Comparison of ENCODE assay signal across 16 cellular contexts in genomic region chr14:35299708-35300107, GRCh38. TPM values are rescaled to one million over a fixed set of nuclear protein-coding genes. Genes with fewer than 3 reads are reported as not detected.
A peak's percentile ranks its signal among the peaks of the same experiment; 100 is the strongest.
DNase-seq lines count a peak whose midpoint lies in the region; ATAC-seq, FAIRE-seq and TF ChIP-seq lines count a peak whose summit lies in the region.
"Had no signal": no experiment of that assay in that cellular context is flagged by ENCODE, and none has a peak within 500 bp of the region (broad histone marks: within the 10 kb centered on the region; RNA-seq: fewer than 3 reads in every experiment).

No MANE protein-coding gene starts in this region.

- H3K9me2 ChIP-seq in Karpas-422 (replicated peaks; ENCODE audit: insufficient read depth, low read length) = no peaks in the 10 kb centered on the region

- WGBS in small intestine, 3 donors = 38 to 68% (median 55%) methylated on average over 1 of the region's 1 CpG

- H3K9me3 ChIP-seq in Karpas-422 (ENCODE audit: low read length) (no peaks in the 10 kb centered on the region), small intestine (ENCODE audit: control insufficient read depth, low read depth) (no peaks in the 10 kb centered on the region)
- H3K9me3 ChIP-seq: Caco-2 had no signal

- no peak for DNase-seq in T-helper 1 cell
- no peak for DNase-seq in Karpas-422
- DNase-seq in activated naive CD8-positive, alpha-beta T cell treated with anti-CD3 and anti-CD28 coated beads, Interleukin-2, amount 10 ng/mL, durations not matched to agents 7 days and 5 days = no peak
- no peak for DNase-seq in nephron progenitor cell
- DNase-seq in RCC 7860 (ENCODE audit: low spot score) = no peak
- DNase-seq in NCI-H1105 treated with DMSO at 0.1 percent for 48 hours (lab: John Stamatoyannopoulos, UW) = no peak
- DNase-seq in small intestine = no peak
- DNase-seq: activated CD8-positive, alpha-beta memory T cell treated with anti-CD3 and anti-CD28 coated beads for 24 hours; aorta; Caco-2; foreskin fibroblast; NCI-H345; occipital lobe; T-helper 9 cell had no signal

- peaks cover 99% of the 10 kb centered on the region for H3K79me2 ChIP-seq in Karpas-422 (ENCODE audit: low read length)

- peak overlapping the region; percentile 53 for H3K27ac ChIP-seq in Karpas-422 (ENCODE audit: low read length)
- H3K27ac ChIP-seq in small intestine (ENCODE audit: low read depth in 1 of 2, low read length in 1 of 2) = peak overlapping the region in 1 of 2 donors; percentile 11
- H3K27ac ChIP-seq: 22Rv1 had no signal

- peak overlapping the region; percentile 58 for H3K27ac Mint-ChIP-seq in T-helper 1 cell treated with Interleukin-12 subunit alpha and Interleukin-12 subunit beta and Interleukin-4 antibody, amounts not matched to agents 30 μg/mL and 1 μg/mL, for 36 hours
- peak overlapping the region; percentile 21 for H3K27ac Mint-ChIP-seq in activated naive CD8-positive, alpha-beta T cell treated with anti-CD3 and anti-CD28 coated beads, Interleukin-2, amount 10 ng/mL, durations not matched to agents 7 days and 5 days
- peak overlapping the region; percentile 25 for H3K27ac Mint-ChIP-seq in nephron progenitor cell

- FAIRE-seq in RCC 7860 (lab: Jason Lieb, UNC) (no peak), small intestine (lab: Jason Lieb, UNC) (no peak)

- H3K9ac ChIP-seq in Karpas-422 (ENCODE audit: low read length) = peak overlapping the region; percentile 6; the same call in 1 of the 2 replicates

- ATAC-seq in activated naive CD8-positive, alpha-beta T cell treated with anti-CD3 and anti-CD28 coated beads, Interleukin-2, amount 10 ng/mL, durations not matched to agents 7 days and 5 days (ENCODE audit: low read depth) = no peak

- H3K4me1 Mint-ChIP-seq in T-helper 1 cell treated with Interleukin-12 subunit alpha and Interleukin-12 subunit beta and Interleukin-4 antibody, amounts not matched to agents 30 μg/mL and 1 μg/mL, for 36 hours (ENCODE audit: low read depth) = peaks cover 66% of the 10 kb centered on the region
- H3K4me1 Mint-ChIP-seq in activated naive CD8-positive, alpha-beta T cell treated with anti-CD3 and anti-CD28 coated beads, Interleukin-2, amount 10 ng/mL, durations not matched to agents 7 days and 5 days = peaks cover 54% of the 10 kb centered on the region
- H3K4me1 Mint-ChIP-seq in nephron progenitor cell = peaks cover 7% of the 10 kb centered on the region

- no peaks in the 10 kb centered on the region for H3K27me3 ChIP-seq in Karpas-422 (ENCODE audit: low read length)
- no peaks in the 10 kb centered on the region for H3K27me3 ChIP-seq in small intestine (ENCODE audit: control insufficient read depth in 2 of 2, insufficient read depth in 2 of 2, low read length in 2 of 2)

- peak overlapping the region; percentile 9 for H3K4me3 Mint-ChIP-seq in T-helper 1 cell treated with Interleukin-12 subunit alpha and Interleukin-12 subunit beta and Interleukin-4 antibody, amounts not matched to agents 30 μg/mL and 1 μg/mL, for 36 hours
- H3K4me3 Mint-ChIP-seq in activated naive CD8-positive, alpha-beta T cell treated with anti-CD3 and anti-CD28 coated beads, Interleukin-2, amount 10 ng/mL, durations not matched to agents 7 days and 5 days = peak overlapping the region; percentile 0
- no peak overlapping the region for H3K4me3 Mint-ChIP-seq in nephron progenitor cell

- POLR2A ChIA-PET in activated naive CD8-positive, alpha-beta T cell treated with anti-CD3 and anti-CD28 coated beads, Interleukin-2, amount 10 ng/mL, durations not matched to agents 7 days and 5 days (lab: Charles Lee) = interaction anchor here (0.6 to 1.4 kb wide), 4 partner anchors 10 to 104 kb away, joined by 3 to 6 read pairs (median 4); partner anchors contain the start of gene NFKBIA

- peaks cover 50% of the 10 kb centered on the region for H4K20me1 ChIP-seq in Karpas-422 (ENCODE audit: insufficient read depth, low read depth, low read length)

- H3K4me2 ChIP-seq in Karpas-422 (ENCODE audit: low read depth, low read length, poor library complexity, severe bottlenecking) = peak overlapping the region; percentile 56

- H2AFZ ChIP-seq in Karpas-422 (ENCODE audit: low read length) = no peak overlapping the region

- H3K4me3 ChIP-seq in Karpas-422 (ENCODE audit: low read length) (0 out of 2 replicates have a peak overlapping the region, but pooled peaks have one; percentile 0), small intestine (ENCODE audit: low read depth in 1 of 2, low read length in 2 of 2) (no peak overlapping the region)

- peaks cover 34% of the 10 kb centered on the region for H3K36me3 Mint-ChIP-seq in T-helper 1 cell treated with Interleukin-12 subunit alpha and Interleukin-12 subunit beta and Interleukin-4 antibody, amounts not matched to agents 30 μg/mL and 1 μg/mL, for 36 hours (ENCODE audit: low read depth)
- H3K36me3 Mint-ChIP-seq in activated naive CD8-positive, alpha-beta T cell treated with anti-CD3 and anti-CD28 coated beads, Interleukin-2, amount 10 ng/mL, durations not matched to agents 7 days and 5 days = peaks cover 23% of the 10 kb centered on the region
- H3K36me3 Mint-ChIP-seq in nephron progenitor cell (ENCODE audit: low read depth) = peaks cover 44% of the 10 kb centered on the region

- peaks cover 53% of the 10 kb centered on the region for H3K4me1 ChIP-seq in Karpas-422 (ENCODE audit: low read length)
- peaks cover 3 to 8% of the 10 kb centered on the region in 2 donors for H3K4me1 ChIP-seq in small intestine (ENCODE audit: control insufficient read depth in 2 of 2, insufficient read depth in 1 of 2, low read depth in 1 of 2, low read length in 1 of 2)
- H3K4me1 ChIP-seq: Caco-2 had no signal

- no peaks in the 10 kb centered on the region for H3K9me3 Mint-ChIP-seq in T-helper 1 cell treated with Interleukin-12 subunit alpha and Interleukin-12 subunit beta and Interleukin-4 antibody, amounts not matched to agents 30 μg/mL and 1 μg/mL, for 36 hours
- no peaks in the 10 kb centered on the region for H3K9me3 Mint-ChIP-seq in activated naive CD8-positive, alpha-beta T cell treated with anti-CD3 and anti-CD28 coated beads, Interleukin-2, amount 10 ng/mL, durations not matched to agents 7 days and 5 days
- peaks cover 11% of the 10 kb centered on the region for H3K9me3 Mint-ChIP-seq in nephron progenitor cell

- no peaks in the 10 kb centered on the region for H3K27me3 Mint-ChIP-seq in T-helper 1 cell treated with Interleukin-12 subunit alpha and Interleukin-12 subunit beta and Interleukin-4 antibody, amounts not matched to agents 30 μg/mL and 1 μg/mL, for 36 hours (ENCODE audit: low read depth)
- H3K27me3 Mint-ChIP-seq in activated naive CD8-positive, alpha-beta T cell treated with anti-CD3 and anti-CD28 coated beads, Interleukin-2, amount 10 ng/mL, durations not matched to agents 7 days and 5 days = no peaks in the 10 kb centered on the region
- H3K27me3 Mint-ChIP-seq in nephron progenitor cell (ENCODE audit: low read depth, poor library complexity) = no peaks in the 10 kb centered on the region

- H3K36me3 ChIP-seq in Karpas-422 (ENCODE audit: insufficient read depth, low read length) (peaks cover 40% of the 10 kb centered on the region), small intestine (ENCODE audit: control insufficient read depth in 2 of 2, insufficient read depth in 2 of 2, low read length in 2 of 2) (no peaks in the 10 kb centered on the region)

- no peak for TF ChIP-seq CTCF in nephron progenitor cell (IDR thresholded peaks at IDR 0.05)

RNA-seq across cellular contexts. Expression of gene PSMA6, which starts 7.5 kb away (rescaled TPM):
- 327 and 344 TPM in 2 replicates for total RNA-seq in Karpas-422 (2014; rRNA removed; shearing (Covaris generic); ENCODE audit: low replicate concordance)
- 100 to 1,000 TPM; 213 to 221 TPM for total RNA-seq in activated naive CD8-positive, alpha-beta T cell treated with anti-CD3 and anti-CD28 coated beads, Interleukin-2, amount 10 ng/mL, durations not matched to agents 7 days and 5 days
- 100 to 1,000 TPM; 260 to 288 (median 272) TPM for polyA plus RNA-seq in small intestine
